In the genomic region with DNA sequence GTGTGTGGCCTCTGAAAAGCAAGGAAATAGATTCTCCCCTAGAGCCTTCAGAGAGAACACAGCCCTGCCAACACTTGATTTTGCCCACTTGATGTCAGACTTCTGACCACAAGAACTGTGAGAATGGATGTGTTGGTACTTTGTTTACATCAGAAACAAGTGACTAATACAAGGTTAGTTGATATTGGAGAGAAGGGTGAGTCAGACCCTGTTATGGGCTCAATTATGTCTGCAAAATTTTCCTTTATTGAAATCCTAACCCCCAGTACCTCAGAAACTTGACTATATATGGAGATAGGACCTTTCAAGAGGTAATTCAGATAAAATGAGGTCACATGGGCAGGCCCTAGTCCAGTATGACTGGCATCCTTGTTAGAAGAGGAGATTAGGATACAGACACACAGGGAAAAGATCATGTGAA, we compare ENCODE assay signal across 14 cellular contexts.
DNase-seq lines count a peak whose midpoint lies in the region; ATAC-seq and TF ChIP-seq lines count a peak whose summit lies in the region.
"Had no signal": no experiment of that assay in that cellular context is flagged by ENCODE, and none has a peak within 500 bp of the region (broad histone marks: within the 10 kb centered on the region; RNA-seq: fewer than 3 reads in every experiment).

No MANE protein-coding gene starts in this region.

- H3K27ac ChIP-seq in IMR-90 (ENCODE audit: insufficient read depth, low read length): no peak overlapping the region

- ATAC-seq in IMR-90 (ENCODE audit: low read depth) (peak; percentile 53), HG02623 (IDR thresholded peaks at IDR 0.05; ENCODE audit: unreplicated experiment) (no peak), GM21825 (IDR thresholded peaks at IDR 0.05; ENCODE audit: unreplicated experiment) (no peak), HG03280 (IDR thresholded peaks at IDR 0.05; ENCODE audit: unreplicated experiment) (no peak)
- ATAC-seq: natural killer cell treated with Interleukin-12 subunit alpha and Interleukin-12 subunit beta and Interleukin-15 and Interleukin-18, amount 100 ng/mL, for 72 hours had no signal

- H3K23ac ChIP-seq in IMR-90 (ENCODE audit: low read depth, low read length): no peak overlapping the region

- no peak overlapping the region for H2BK15ac ChIP-seq in IMR-90 (ENCODE audit: low read depth, low read length)

- H3K4ac ChIP-seq in IMR-90 (ENCODE audit: low read depth, low read length): no peak overlapping the region

- H2AFZ ChIP-seq in IMR-90 (replicated peaks; ENCODE audit: low read length, poor library complexity): no peak overlapping the region

- intact Hi-C loops in IMR-90 (cut with micrococcal nuclease): no loop called here

- H3K9me3 ChIP-seq in IMR-90 (ENCODE audit: control insufficient read depth, insufficient read depth, low read length) (no peaks in the 10 kb centered on the region), BE2C (no peaks in the 10 kb centered on the region)

- H3K79me1 ChIP-seq in IMR-90 (ENCODE audit: low read depth in 1 of 2, low read length in 2 of 2): no peaks in the 10 kb centered on the region

- no peak overlapping the region for H3K56ac ChIP-seq in IMR-90 (ENCODE audit: extremely low read depth, insufficient read depth, low read length)

- CTCF ChIA-PET in IMR-90 (lab: Yijun Ruan, JAX): no interaction called here

- H4K8ac ChIP-seq in IMR-90 (ENCODE audit: low read depth in 2 of 2, low read length in 2 of 2): no peak overlapping the region

- in situ Hi-C loops in IMR-90 (cut with MboI; ENCODE audit: low sequenced_read_pairs) (no loop called here), astrocyte of the cerebellum (cut with HindIII; ENCODE audit: low sequenced_read_pairs) (no loop called here)

- no peak overlapping the region for H3K14ac ChIP-seq in IMR-90 (replicated peaks; ENCODE audit: low read depth, low read length)

- no peak overlapping the region for H2BK20ac ChIP-seq in IMR-90 (ENCODE audit: low read depth, low read length)

- TF ChIP-seq RAD21 in IMR-90 (IDR thresholded peaks at IDR 0.05; ENCODE audit: low read length): no peak

- no peak overlapping the region for H3K18ac ChIP-seq in IMR-90 (ENCODE audit: low read depth, low read length)

- dilution Hi-C loops in IMR-90 (cut with HindIII; ENCODE audit: low sequenced_read_pairs, unreplicated experiment): no loop called here

- H2BK120ac ChIP-seq in IMR-90 (ENCODE audit: low read depth, low read length): no peak overlapping the region

- TF ChIP-seq CTCF in IMR-90 (conservative IDR thresholded peaks at IDR 0.05; ENCODE audit: low read depth, low read length): no peak
- no peak for TF ChIP-seq CTCF in astrocyte of the cerebellum (IDR thresholded peaks at IDR 0.05; ENCODE audit: low read depth, low read length, missing control alignments)
- no peak for TF ChIP-seq CTCF in BE2C (IDR thresholded peaks at IDR 0.05; ENCODE audit: low read depth, low read length)

- DNase-seq in AG20443 (ENCODE audit: low spot score): peak; percentile 35
- DNase-seq in IMR-90: peak; percentile 33
- peak; percentile 49 for DNase-seq in astrocyte of the cerebellum (ENCODE audit: low read depth)
- peak; percentile 84 for DNase-seq in iris pigment epithelial cell (ENCODE audit: low read depth)
- DNase-seq in BE2C: no peak
- DNase-seq: activated CD4-positive, alpha-beta T cell treated with anti-CD3 and anti-CD28 coated beads for 1 hour; activated effector memory CD4-positive, alpha-beta T cell treated with anti-CD3 and anti-CD28 coated beads, Interleukin-2, amount 50 U/mL, for 16 hours; NCI-H1694; Right ventricle myocardium superior had no signal

- H3K27me3 ChIP-seq in IMR-90 (ENCODE audit: control insufficient read depth, insufficient read depth, low read length): no peaks in the 10 kb centered on the region
- no peaks in the 10 kb centered on the region for H3K27me3 ChIP-seq in BE2C
- H3K27me3 ChIP-seq: dorsolateral prefrontal cortex had no signal

- no peak overlapping the region for H4K91ac ChIP-seq in IMR-90 (ENCODE audit: insufficient read depth, low read depth, low read length)

- H3K9ac ChIP-seq in IMR-90 (ENCODE audit: low read depth, low read length): no peak overlapping the region

- no peaks in the 10 kb centered on the region for H4K20me1 ChIP-seq in IMR-90 (ENCODE audit: insufficient read depth, low read length)

- H3K4me3 ChIP-seq in IMR-90 (ENCODE audit: insufficient read depth, low read depth, low read length) (no peak overlapping the region), astrocyte of the cerebellum (ENCODE audit: low read depth, low read length) (no peak overlapping the region), BE2C (ENCODE audit: low read depth, low read length) (no peak overlapping the region)
- H3K4me3 ChIP-seq: dorsolateral prefrontal cortex had no signal

- H2AK9ac ChIP-seq in IMR-90 (replicated peaks; ENCODE audit: low read depth, low read length, poor library complexity): no peak overlapping the region

- BruUV-seq in IMR-90 (replicated peaks; lab: Mats Ljungman, UMichigan): no TSS peak

- no peak for TF ChIP-seq POLR2A in IMR-90 (IDR thresholded peaks at IDR 0.05; ENCODE audit: low read depth, low read length)

- H2AK5ac ChIP-seq in IMR-90 (ENCODE audit: low read depth, low read length): no peak overlapping the region

- H3K36me3 ChIP-seq in IMR-90 (ENCODE audit: control insufficient read depth, insufficient read depth, low read length): no peaks in the 10 kb centered on the region
- no peaks in the 10 kb centered on the region for H3K36me3 ChIP-seq in BE2C

- H3K4me2 ChIP-seq in IMR-90 (ENCODE audit: low read depth, low read length): no peak overlapping the region

- H2BK5ac ChIP-seq in IMR-90 (ENCODE audit: low read depth, low read length, poor library complexity, severe bottlenecking): no peak overlapping the region

- POLR2A ChIA-PET in IMR-90 (lab: Charles Lee; ENCODE audit: unreplicated experiment): no interaction called here

- no peaks in the 10 kb centered on the region for H3K9me1 ChIP-seq in IMR-90 (ENCODE audit: insufficient read depth, low read length)

- H4K5ac ChIP-seq in IMR-90 (ENCODE audit: low read depth, low read length): no peak overlapping the region

- H3K4me1 ChIP-seq in IMR-90 (ENCODE audit: control insufficient read depth, insufficient read depth, low read length) (peaks cover 2% of the 10 kb centered on the region; the same call in 1 of the 2 replicates), BE2C (no peaks in the 10 kb centered on the region)

TF ChIP-seq in IMR-90, 13 proteins besides CTCF, POLR2A, EP300 and RAD21:
- TF ChIP-seq FOS (IDR thresholded peaks at IDR 0.05; ENCODE audit: low read depth, low read length) (0 out of 2 replicates have a peak, but pooled peaks have one; percentile 10), CHD1 (IDR thresholded peaks at IDR 0.05; ENCODE audit: low read depth, low read length) (no peak)
